ENCODE assay signal across 9 cellular contexts in the genomic region with DNA sequence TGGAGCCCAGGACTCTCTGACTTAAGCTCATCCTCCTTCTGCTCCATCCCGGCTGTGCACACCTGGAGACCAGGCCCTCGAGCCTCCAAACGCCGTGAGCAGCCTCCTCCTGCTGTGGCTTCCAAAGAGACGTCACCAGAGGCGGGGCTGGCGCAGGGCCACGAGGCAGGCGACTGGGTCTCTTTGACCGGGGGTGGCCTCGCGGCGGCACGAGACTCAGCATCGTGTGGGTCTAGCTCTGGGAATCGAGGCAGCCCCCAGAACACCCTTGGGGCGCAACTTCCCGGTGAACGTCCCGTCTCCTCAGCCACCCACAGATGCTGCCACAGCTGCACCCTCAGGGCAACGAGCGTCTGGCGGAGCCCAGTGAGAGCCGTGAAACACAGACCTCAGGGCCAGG. TPM values are rescaled to one million over a fixed set of nuclear protein-coding genes. Genes with fewer than 3 reads are reported as not detected.
DNase-seq lines count a peak whose midpoint lies in the region; ATAC-seq and TF ChIP-seq lines count a peak whose summit lies in the region.
"Had no signal": no experiment of that assay in that cellular context is flagged by ENCODE, and none has a peak within 500 bp of the region (broad histone marks: within the 10 kb centered on the region; RNA-seq: fewer than 3 reads in every experiment).

No MANE protein-coding gene starts in this region.

- in situ Hi-C loops in KBM-7 (cut with MboI; ENCODE audit: low pct_unique_long_range_greater_than_20kb, low sequenced_read_pairs): loop anchor here (10.0 kb wide), 1 partner anchor 155 kb away; no protein-coding TSS in a partner anchor

- peak overlapping the region; percentile 38 for H3K27ac ChIP-seq in RWPE1
- H3K27ac ChIP-seq in duodenal mucosa (ENCODE audit: low read depth, low read length): no peak overlapping the region
- H3K27ac ChIP-seq in osteoblast (ENCODE audit: low read depth, low read length): peak overlapping the region; percentile 28
- H3K27ac ChIP-seq: SJSA1 had no signal

- POLR2A ChIA-PET in RWPE1 (lab: Yijun Ruan, JAX; ENCODE audit: low non-redundant PET): no interaction called here

- CTCF ChIA-PET in RWPE1 (lab: Yijun Ruan, JAX): interaction anchor here (0.6 kb wide), 1 partner anchor 42 kb away, joined by 3 read pairs; no protein-coding TSS in a partner anchor

- peaks cover 95% of the 10 kb centered on the region for H3K79me2 ChIP-seq in osteoblast (ENCODE audit: insufficient read depth, low read length)

- H3K36me3 ChIP-seq in duodenal mucosa (ENCODE audit: control insufficient read depth in 1 of 2, insufficient read depth in 2 of 2, low read length in 2 of 2) (peaks cover 0 to 6% of the 10 kb centered on the region in 2 donors), osteoblast (ENCODE audit: insufficient read depth, low read length) (peaks cover 9% of the 10 kb centered on the region)

- H3K4me2 ChIP-seq in osteoblast (ENCODE audit: insufficient read depth, low read length): no peak overlapping the region

- no peak for TF ChIP-seq CTCF in RWPE1 (conservative IDR thresholded peaks at IDR 0.05; ENCODE audit: low read depth)
- TF ChIP-seq CTCF in osteoblast (IDR thresholded peaks at IDR 0.05; ENCODE audit: extremely low read depth, low read depth, low read length): no peak

- peak overlapping the region in 1 of 2 donors; percentile 15 for H3K4me3 ChIP-seq in duodenal mucosa (ENCODE audit: low read depth in 1 of 2, low read length in 2 of 2)
- no peak overlapping the region for H3K4me3 ChIP-seq in osteoblast (ENCODE audit: insufficient read depth, low read length)
- H3K4me3 ChIP-seq: SJSA1 had no signal

- H3K9me3 ChIP-seq in duodenal mucosa (ENCODE audit: control insufficient read depth in 1 of 2, low read length in 2 of 2): no peaks in the 10 kb centered on the region
- H3K9me3 ChIP-seq in osteoblast (ENCODE audit: low read depth, low read length): no peaks in the 10 kb centered on the region
- H3K9me3 ChIP-seq: SJSA1 had no signal

- H3K4me1 ChIP-seq in duodenal mucosa (ENCODE audit: control insufficient read depth in 1 of 2, insufficient read depth in 2 of 2, low read length in 2 of 2) (peaks cover 22 to 45% of the 10 kb centered on the region in 2 donors), osteoblast (ENCODE audit: insufficient read depth, low read length) (peaks cover 27% of the 10 kb centered on the region)

- H3K9ac ChIP-seq in duodenal mucosa (ENCODE audit: low read depth in 1 of 2, low read length in 2 of 2): peak overlapping the region; percentile 8 to 25

- no peak for ATAC-seq in HG02840 (IDR thresholded peaks at IDR 0.05; ENCODE audit: low FRiP score, unreplicated experiment)

- H2AFZ ChIP-seq in osteoblast (ENCODE audit: low read length): no peak overlapping the region

- no peaks in the 10 kb centered on the region for H3K27me3 ChIP-seq in duodenal mucosa (ENCODE audit: control insufficient read depth in 1 of 2, insufficient read depth in 2 of 2, low read length in 2 of 2)
- H3K27me3 ChIP-seq in osteoblast (ENCODE audit: insufficient read depth, low read length): no peaks in the 10 kb centered on the region
- H3K27me3 ChIP-seq: SJSA1 had no signal

- peak; percentile 70 for DNase-seq in COR-L47 (lab: John Stamatoyannopoulos, UW)
- no peak for DNase-seq in RWPE1 (ENCODE audit: low spot score)
- peak; percentile 41 for DNase-seq in osteoblast (ENCODE audit: insufficient read length, low spot score, missing footprints)
- DNase-seq in A172 (ENCODE audit: low spot score): no peak
- DNase-seq in GM19238 (ENCODE audit: insufficient read length, low spot score): no peak
- DNase-seq in KBM-7: no peak

- H4K20me1 ChIP-seq in osteoblast (ENCODE audit: insufficient read depth, low read length): peaks cover 41% of the 10 kb centered on the region

RNA-seq across cellular contexts. Expression of a gene that starts 22.8 kb away (rescaled TPM):
- total RNA-seq in osteoblast: 40.7 and 41.3 TPM in 2 replicates
- total RNA-seq in A172 (2014; rRNA removed; shearing (Covaris generic)): 17.8 and 21.4 TPM in 2 replicates

Comparison
In these comparisons a context has a peak if more than half of its experiments do, and no peak if none do; other contexts are left out.
1. DNase-seq: peak in COR-L47 (single experiment) and osteoblast (single experiment); none in RWPE1 (single experiment), A172 (single experiment), GM19238 (single experiment) and KBM-7 (single experiment).